Comparison of ENCODE assay signal across 17 cellular contexts in genomic region chr3:152290374-152290773, GRCh38. TPM values are rescaled to one million over a fixed set of nuclear protein-coding genes. Genes with fewer than 3 reads are reported as not detected.
DNase-seq lines count a peak whose midpoint lies in the region; ATAC-seq and TF ChIP-seq lines count a peak whose summit lies in the region.
"Had no signal": no experiment of that assay in that cellular context is flagged by ENCODE, and none has a peak within 500 bp of the region (broad histone marks: within the 10 kb centered on the region; RNA-seq: fewer than 3 reads in every experiment).

No MANE protein-coding gene starts in this region.

- H3K27me3 ChIP-seq in left ventricle myocardium inferior (ENCODE audit: low read depth) (no peaks in the 10 kb centered on the region), thoracic aorta (replicated peaks; ENCODE audit: insufficient read depth) (no peaks in the 10 kb centered on the region)
- H3K27me3 ChIP-seq: adrenal gland, vagina had no signal

- H3K27ac ChIP-seq in left ventricle myocardium inferior (replicated peaks) = peak overlapping the region; percentile 71
- peak overlapping the region; percentile 10 to 60 for H3K27ac ChIP-seq in thoracic aorta
- H3K27ac ChIP-seq: adrenal gland, parathyroid adenoma, skin epidermis, vagina had no signal

- peak overlapping the region; percentile 57 for H3K27ac Mint-ChIP-seq in WTC11
- H3K27ac Mint-ChIP-seq in effector memory CD8-positive, alpha-beta T cell = peak overlapping the region; percentile 36 to 90

- no peak for TF ChIP-seq CTCF in left ventricle myocardium inferior (IDR thresholded peaks at IDR 0.05; ENCODE audit: borderline replicate concordance)
- no peak for TF ChIP-seq CTCF in WTC11 (IDR thresholded peaks at IDR 0.05)
- no peak for TF ChIP-seq CTCF in thoracic aorta (IDR thresholded peaks at IDR 0.05)

- H3K4me3 Mint-ChIP-seq in WTC11 = no peak overlapping the region
- peak overlapping the region; percentile 54 to 59 for H3K4me3 Mint-ChIP-seq in effector memory CD8-positive, alpha-beta T cell

- no peaks in the 10 kb centered on the region for H3K9me3 Mint-ChIP-seq in WTC11
- H3K9me3 Mint-ChIP-seq in effector memory CD8-positive, alpha-beta T cell = no peaks in the 10 kb centered on the region

- DNase-seq in left ventricle myocardium inferior = no peak
- DNase-seq in Right ventricle myocardium inferior (ENCODE audit: missing footprints) = no peak
- DNase-seq in WTC11 (ENCODE audit: low spot score) = no peak
- no peak for DNase-seq in effector memory CD8-positive, alpha-beta T cell
- DNase-seq in thoracic aorta (ENCODE audit: low spot score) = no peak
- no peak for DNase-seq in NCI-H146 (lab: John Stamatoyannopoulos, UW)
- DNase-seq: adrenal gland; DMS79; erythroblast; GOT3; midbrain; stimulated activated naive CD4-positive, alpha-beta T cell treated with Interleukin-2 at 50 U/mL for 16 hours had no signal

- no peaks in the 10 kb centered on the region for H3K27me3 Mint-ChIP-seq in WTC11 (ENCODE audit: low read depth)
- H3K27me3 Mint-ChIP-seq in effector memory CD8-positive, alpha-beta T cell = no peaks in the 10 kb centered on the region

- H3K9me3 ChIP-seq in left ventricle myocardium inferior (replicated peaks) (no peaks in the 10 kb centered on the region), thoracic aorta (no peaks in the 10 kb centered on the region)
- H3K9me3 ChIP-seq: adrenal gland, vagina had no signal

- H3K36me3 ChIP-seq in left ventricle myocardium inferior = no peaks in the 10 kb centered on the region
- H3K36me3 ChIP-seq in thoracic aorta = no peaks in the 10 kb centered on the region
- H3K36me3 ChIP-seq: adrenal gland, vagina had no signal

- no peaks in the 10 kb centered on the region for H3K36me3 Mint-ChIP-seq in WTC11
- peaks cover 49% of the 10 kb centered on the region for H3K36me3 Mint-ChIP-seq in effector memory CD8-positive, alpha-beta T cell (ENCODE audit: insufficient read depth)

- CTCF ChIA-PET in WTC11 (lab: Charles Lee) = no interaction called here

- H3K4me1 Mint-ChIP-seq in WTC11 = peaks cover 26% of the 10 kb centered on the region
- H3K4me1 Mint-ChIP-seq in effector memory CD8-positive, alpha-beta T cell (ENCODE audit: low read depth in 2 of 2) = peaks cover 41 to 66% of the 10 kb centered on the region in 2 donors

- intact Hi-C loops in left ventricle myocardium inferior (cut with micrococcal nuclease) = no loop called here
- intact Hi-C loops in Right ventricle myocardium inferior (cut with DNase I) = no loop called here

- H3K4me1 ChIP-seq in left ventricle myocardium inferior = peaks cover 91% of the 10 kb centered on the region
- H3K4me1 ChIP-seq in thoracic aorta (ENCODE audit: control insufficient read depth in 1 of 2, low read depth in 2 of 2) = peaks cover 71 to 81% of the 10 kb centered on the region in 2 donors
- H3K4me1 ChIP-seq: parathyroid adenoma had no signal

- H3K4me3 ChIP-seq in left ventricle myocardium inferior (no peak overlapping the region), thoracic aorta (peak overlapping the region; percentile 32)
- H3K4me3 ChIP-seq: adrenal gland, skin epidermis, vagina had no signal

- POLR2A ChIA-PET in WTC11 (lab: Charles Lee) = no interaction called here

- ATAC-seq in Right ventricle myocardium inferior = no peak
- ATAC-seq in WTC11 = no peak
- ATAC-seq in effector memory CD8-positive, alpha-beta T cell (replicated peaks) = no peak
- no peak for ATAC-seq in thoracic aorta (ENCODE audit: insufficient number of reproducible peaks, low FRiP score, low read depth)
- ATAC-seq in GM21619 (IDR thresholded peaks at IDR 0.05; ENCODE audit: unreplicated experiment) = no peak
- no peak for ATAC-seq in GM19324 (IDR thresholded peaks at IDR 0.05; ENCODE audit: low FRiP score, unreplicated experiment)

TF ChIP-seq in WTC11, 78 proteins besides CTCF, POLR2A, EP300 and RAD21:
- no peak for TF ChIP-seq ZNF138 (CRISPR knock-in tag; conservative IDR thresholded peaks at IDR 0.05)
- TF ChIP-seq ELF4 (CRISPR knock-in tag; IDR thresholded peaks at IDR 0.05; ENCODE audit: low read depth) = no peak
- TF ChIP-seq GTF2I (CRISPR knock-in tag; conservative IDR thresholded peaks at IDR 0.05) = no peak
- TF ChIP-seq FOXJ3 (CRISPR knock-in tag; IDR thresholded peaks at IDR 0.05; ENCODE audit: borderline replicate concordance) = no peak
- TF ChIP-seq CREB1 (CRISPR knock-in tag; IDR thresholded peaks at IDR 0.05) = no peak
- no peak for TF ChIP-seq NR2C2 (CRISPR knock-in tag; IDR thresholded peaks at IDR 0.05)
- TF ChIP-seq ZNF396 (CRISPR knock-in tag; IDR thresholded peaks at IDR 0.05; ENCODE audit: borderline replicate concordance) = no peak
- no peak for TF ChIP-seq JAZF1 (CRISPR knock-in tag; IDR thresholded peaks at IDR 0.05)
- no peak for TF ChIP-seq PREB (CRISPR knock-in tag; IDR thresholded peaks at IDR 0.05; ENCODE audit: borderline replicate concordance)

RNA-seq across cellular contexts. Expression of gene MBNL1, which starts 21.6 kb away (rescaled TPM):
- total RNA-seq in left ventricle myocardium inferior (172 TPM), Right ventricle myocardium inferior (180 TPM), WTC11 (2021) (16.0 to 20.4 TPM (median 17.8 TPM) in 3 replicates), thoracic aorta (1,000 to 10,000 TPM in 1 of 2 donors, 100 to 1,000 TPM in 1; 783 to 1,062 TPM)
